Comparison of ENCODE assay signal across 12 cellular contexts in genomic region chr12:76422878-76423438, GRCh38.
A peak's percentile ranks its signal among the peaks of the same experiment; 100 is the strongest.
DNase-seq lines count a peak whose midpoint lies in the region; ATAC-seq and TF ChIP-seq lines count a peak whose summit lies in the region.
"Had no signal": no experiment of that assay in that cellular context is flagged by ENCODE, and none has a peak within 500 bp of the region (broad histone marks: within the 10 kb centered on the region; RNA-seq: fewer than 3 reads in every experiment).

No MANE protein-coding gene starts in this region.

- peak overlapping the region; percentile 87 for H3K27ac Mint-ChIP-seq in mesothelial cell of epicardium

- peak overlapping the region; percentile 9 for H3K4me3 ChIP-seq in AG10803 (ENCODE audit: low read length)
- H3K4me3 ChIP-seq in endocrine pancreas (ENCODE audit: control insufficient read depth, insufficient read depth, low read length): peak overlapping the region; percentile 72
- H3K4me3 ChIP-seq: colonic mucosa had no signal

- H3K9me3 Mint-ChIP-seq in mesothelial cell of epicardium: peaks cover 29% of the 10 kb centered on the region

- H3K27me3 Mint-ChIP-seq in mesothelial cell of epicardium (ENCODE audit: low read depth): no peaks in the 10 kb centered on the region
- H3K27me3 Mint-ChIP-seq: CD4-positive, alpha-beta memory T cell had no signal

- TF ChIP-seq CTCF in AG10803 (conservative IDR thresholded peaks at IDR 0.05; ENCODE audit: low read length): no peak
- no peak for TF ChIP-seq CTCF in mesothelial cell of epicardium (IDR thresholded peaks at IDR 0.05; ENCODE audit: unreplicated experiment)

- DNase-seq in AG10803 (ENCODE audit: low read depth): no peak
- DNase-seq in NCI-H226: peak; percentile 31
- no peak for DNase-seq in mesothelial cell of epicardium (ENCODE audit: low spot score in 2 of 2, unreplicated experiment in 2 of 2)
- DNase-seq in amygdala (lab: John Stamatoyannopoulos, UW): no peak
- DNase-seq in NCI-H2081 treated with DMSO at 0.1 percent for 48 hours (lab: John Stamatoyannopoulos, UW): no peak
- no peak for DNase-seq in Right ventricle myocardium superior
- DNase-seq: activated CD8-positive, alpha-beta memory T cell treated with anti-CD3 and anti-CD28 coated beads, Interleukin-2, amount 50 U/mL, for 48 hours; CD4-positive, alpha-beta memory T cell; colonic mucosa; T-helper 1 cell had no signal

- peaks cover 28% of the 10 kb centered on the region for H3K36me3 Mint-ChIP-seq in mesothelial cell of epicardium

- intact Hi-C loops in Right ventricle myocardium superior (cut with DNase I): no loop called here

- peaks cover 20% of the 10 kb centered on the region for H3K4me1 Mint-ChIP-seq in mesothelial cell of epicardium

- H3K4me3 Mint-ChIP-seq in mesothelial cell of epicardium: peak overlapping the region; percentile 56

- H3K27me3 ChIP-seq in endocrine pancreas (ENCODE audit: control insufficient read depth, insufficient read depth, low read length): no peaks in the 10 kb centered on the region
- H3K27me3 ChIP-seq: colonic mucosa had no signal

- ATAC-seq in HG02623 (IDR thresholded peaks at IDR 0.05; ENCODE audit: unreplicated experiment) (no peak), Right ventricle myocardium superior (ENCODE audit: poor library complexity) (no peak)

- H3K9ac ChIP-seq in endocrine pancreas (ENCODE audit: control insufficient read depth, insufficient read depth, low read length): no peak overlapping the region

- H3K36me3 ChIP-seq in endocrine pancreas (ENCODE audit: control insufficient read depth, insufficient read depth, low read length): no peaks in the 10 kb centered on the region
- H3K36me3 ChIP-seq: colonic mucosa had no signal

- H3K4me1 ChIP-seq in endocrine pancreas (ENCODE audit: control insufficient read depth, insufficient read depth, low read length): peaks cover 15% of the 10 kb centered on the region
- H3K4me1 ChIP-seq: colonic mucosa had no signal

- H3K9me3 ChIP-seq in endocrine pancreas (ENCODE audit: control insufficient read depth, low read length): peaks cover 9% of the 10 kb centered on the region
- H3K9me3 ChIP-seq: colonic mucosa had no signal
